In genomic region chr1:85417876-85418275, GRCh38 we compare ENCODE assay signal across 15 cellular contexts. TPM values are rescaled to one million over a fixed set of nuclear protein-coding genes. Genes with fewer than 3 reads are reported as not detected.
DNase-seq lines count a peak whose midpoint lies in the region; ATAC-seq, FAIRE-seq and TF ChIP-seq lines count a peak whose summit lies in the region.
"Had no signal": no experiment of that assay in that cellular context is flagged by ENCODE, and none has a peak within 500 bp of the region (broad histone marks: within the 10 kb centered on the region; RNA-seq: fewer than 3 reads in every experiment).

No MANE protein-coding gene starts in this region.

- CTCF ChIA-PET in IMR-90 (lab: Yijun Ruan, JAX), result no interaction called here

- TF ChIP-seq POLR2A in IMR-90 (IDR thresholded peaks at IDR 0.05; ENCODE audit: low read depth, low read length), result no peak

- H3K9me3 ChIP-seq in IMR-90 (ENCODE audit: control insufficient read depth, insufficient read depth, low read length), result peaks cover 10% of the 10 kb centered on the region
- H3K9me3 ChIP-seq in small intestine (ENCODE audit: control insufficient read depth, low read depth), result no peaks in the 10 kb centered on the region
- H3K9me3 ChIP-seq: A549, BE2C, Caco-2, HAP-1 had no signal

- H3K4me1 ChIP-seq in IMR-90 (ENCODE audit: control insufficient read depth, insufficient read depth, low read length) (peaks cover 4% of the 10 kb centered on the region; the same call in 1 of the 2 replicates), small intestine (ENCODE audit: control insufficient read depth in 2 of 2, insufficient read depth in 1 of 2, low read depth in 1 of 2, low read length in 1 of 2) (no peaks in the 10 kb centered on the region)
- H3K4me1 ChIP-seq: A549, BE2C, Caco-2 had no signal

- no CpG with 5 or more reads among the region's 3 CpGs for WGBS in IMR-90 (ENCODE audit: extremely low coverage in 2 of 2, insufficient read length in 1 of 2), 2 experiments
- whole genome bisulfite sequencing in small intestine, 3 donors, result 75 to 88% (median 83%) methylated on average over 3 of the region's 3 CpGs

- no peak for TF ChIP-seq RAD21 in IMR-90 (IDR thresholded peaks at IDR 0.05; ENCODE audit: low read length)

- H3K14ac ChIP-seq in IMR-90 (replicated peaks; ENCODE audit: low read depth, low read length), result no peak overlapping the region

- DNase-seq in IMR-90 (no peak), OCI-M1 (lab: John Stamatoyannopoulos, UW) (peak; percentile 68), dermis microvascular lymphatic vessel endothelial cell (ENCODE audit: low read depth in 2 of 2) (peak; percentile 43 to 82), small intestine (no peak), GDM1 (lab: John Stamatoyannopoulos, UW) (no peak)
- DNase-seq in activated CD4-positive, alpha-beta T cell treated with anti-CD3 and anti-CD28 coated beads, Interleukin-2, amount 10 ng/mL, durations not matched to agents 24 days and 14 days, result no peak
- DNase-seq: BE2C; Caco-2; CD8-positive, alpha-beta T cell; DND-41; GF-D8 had no signal

- H3K27me3 ChIP-seq in IMR-90 (ENCODE audit: control insufficient read depth, insufficient read depth, low read length) (no peaks in the 10 kb centered on the region), small intestine (ENCODE audit: control insufficient read depth in 2 of 2, insufficient read depth in 2 of 2, low read length in 2 of 2) (no peaks in the 10 kb centered on the region)
- H3K27me3 ChIP-seq: BE2C had no signal

- no peak overlapping the region for H2BK15ac ChIP-seq in IMR-90 (ENCODE audit: low read depth, low read length)

- no peak overlapping the region for H2AFZ ChIP-seq in IMR-90 (replicated peaks; ENCODE audit: low read length, poor library complexity)

- H3K79me1 ChIP-seq in IMR-90 (ENCODE audit: low read depth in 1 of 2, low read length in 2 of 2), result peaks cover 35 to 69% of the 10 kb centered on the region in 2 experiments

- no peak overlapping the region for H3K4ac ChIP-seq in IMR-90 (ENCODE audit: low read depth, low read length)

- H2AK5ac ChIP-seq in IMR-90 (ENCODE audit: low read depth, low read length), result no peak overlapping the region

- H2BK120ac ChIP-seq in IMR-90 (ENCODE audit: low read depth, low read length), result no peak overlapping the region

- dilution Hi-C loops in IMR-90 (cut with HindIII; ENCODE audit: low sequenced_read_pairs, unreplicated experiment), result no loop called here

- H3K9me3 Mint-ChIP-seq in activated CD4-positive, alpha-beta T cell treated with anti-CD3 and anti-CD28 coated beads, Interleukin-2, amount 10 ng/mL, durations not matched to agents 24 days and 14 days, result peaks cover 4% of the 10 kb centered on the region

- no peak overlapping the region for H2BK5ac ChIP-seq in IMR-90 (ENCODE audit: low read depth, low read length, poor library complexity, severe bottlenecking)

- ATAC-seq in IMR-90 (ENCODE audit: low read depth), result no peak
- ATAC-seq: A549; CD8-positive, alpha-beta T cell had no signal

- H3K56ac ChIP-seq in IMR-90 (ENCODE audit: extremely low read depth, insufficient read depth, low read length), result no peak overlapping the region

- BruUV-seq in IMR-90 (replicated peaks; lab: Mats Ljungman, UMichigan), result no TSS peak

- no peak overlapping the region for H3K27ac Mint-ChIP-seq in activated CD4-positive, alpha-beta T cell treated with anti-CD3 and anti-CD28 coated beads, Interleukin-2, amount 10 ng/mL, durations not matched to agents 24 days and 14 days
- H3K27ac Mint-ChIP-seq: CD8-positive, alpha-beta T cell had no signal

- peaks cover 6% of the 10 kb centered on the region for H3K9me1 ChIP-seq in IMR-90 (ENCODE audit: insufficient read depth, low read length)

- no peak overlapping the region for H3K4me2 ChIP-seq in IMR-90 (ENCODE audit: low read depth, low read length)
- H3K4me2 ChIP-seq: A549 had no signal

- H3K4me1 Mint-ChIP-seq in activated CD4-positive, alpha-beta T cell treated with anti-CD3 and anti-CD28 coated beads, Interleukin-2, amount 10 ng/mL, durations not matched to agents 24 days and 14 days, result no peaks in the 10 kb centered on the region

- no peak overlapping the region for H4K91ac ChIP-seq in IMR-90 (ENCODE audit: insufficient read depth, low read depth, low read length)

- H2AK9ac ChIP-seq in IMR-90 (replicated peaks; ENCODE audit: low read depth, low read length, poor library complexity), result no peak overlapping the region

- peaks cover 3% of the 10 kb centered on the region for H3K27me3 Mint-ChIP-seq in activated CD4-positive, alpha-beta T cell treated with anti-CD3 and anti-CD28 coated beads, Interleukin-2, amount 10 ng/mL, durations not matched to agents 24 days and 14 days

- H3K18ac ChIP-seq in IMR-90 (ENCODE audit: low read depth, low read length), result no peak overlapping the region

- POLR2A ChIA-PET in IMR-90 (lab: Charles Lee; ENCODE audit: unreplicated experiment), result no interaction called here

- H3K23ac ChIP-seq in IMR-90 (ENCODE audit: low read depth, low read length), result no peak overlapping the region; the same call in 1 of the 2 replicates

- no peak overlapping the region for H2BK20ac ChIP-seq in IMR-90 (ENCODE audit: low read depth, low read length)

- H3K36me3 ChIP-seq in IMR-90 (ENCODE audit: control insufficient read depth, insufficient read depth, low read length) (0 out of 2 replicates have a peak, but pooled peaks cover 1% of the 10 kb centered on the region), small intestine (ENCODE audit: control insufficient read depth in 2 of 2, insufficient read depth in 2 of 2, low read length in 2 of 2) (no peaks in the 10 kb centered on the region)
- H3K36me3 ChIP-seq: BE2C, HAP-1 had no signal

- intact Hi-C loops in IMR-90 (cut with micrococcal nuclease), result loop anchor here (5.0 kb wide), 1 partner anchor 39 kb away; no protein-coding TSS in a partner anchor
- intact Hi-C loops in activated CD4-positive, alpha-beta T cell treated with anti-CD3 and anti-CD28 coated beads, Interleukin-2, amount 10 ng/mL, durations not matched to agents 24 days and 14 days (cut with micrococcal nuclease), result no loop called here

- no peak overlapping the region for H3K4me3 Mint-ChIP-seq in activated CD4-positive, alpha-beta T cell treated with anti-CD3 and anti-CD28 coated beads, Interleukin-2, amount 10 ng/mL, durations not matched to agents 24 days and 14 days
- H3K4me3 Mint-ChIP-seq: CD8-positive, alpha-beta T cell had no signal

- no peak for TF ChIP-seq CTCF in IMR-90 (conservative IDR thresholded peaks at IDR 0.05; ENCODE audit: low read depth, low read length)

- in situ Hi-C loops in IMR-90 (cut with MboI; ENCODE audit: low sequenced_read_pairs), result no loop called here

- H3K4me3 ChIP-seq in IMR-90 (ENCODE audit: insufficient read depth, low read depth, low read length) (no peak overlapping the region), small intestine (ENCODE audit: low read depth in 1 of 2, low read length in 2 of 2) (no peak overlapping the region)
- H3K4me3 ChIP-seq: A549, HAP-1 had no signal

- no peaks in the 10 kb centered on the region for H3K36me3 Mint-ChIP-seq in activated CD4-positive, alpha-beta T cell treated with anti-CD3 and anti-CD28 coated beads, Interleukin-2, amount 10 ng/mL, durations not matched to agents 24 days and 14 days (ENCODE audit: low read depth)
- H3K36me3 Mint-ChIP-seq: CD8-positive, alpha-beta T cell had no signal

- no peak for FAIRE-seq in small intestine (lab: Jason Lieb, UNC)
- FAIRE-seq: A549, H1 had no signal

- no peak overlapping the region for H4K8ac ChIP-seq in IMR-90 (ENCODE audit: low read depth in 2 of 2, low read length in 2 of 2)

- H3K27ac ChIP-seq in IMR-90 (ENCODE audit: insufficient read depth, low read length), result no peak overlapping the region
- no peak overlapping the region for H3K27ac ChIP-seq in small intestine (ENCODE audit: low read depth in 1 of 2, low read length in 1 of 2)
- H3K27ac ChIP-seq: A549, C4-2B had no signal

- H3K9ac ChIP-seq in IMR-90 (ENCODE audit: low read depth, low read length), result no peak overlapping the region

- peaks cover 6% of the 10 kb centered on the region; the same call in 1 of the 2 replicates for H4K20me1 ChIP-seq in IMR-90 (ENCODE audit: insufficient read depth, low read length)

- H4K5ac ChIP-seq in IMR-90 (ENCODE audit: low read depth, low read length), result peak overlapping the region; percentile 32; the same call in 1 of the 2 replicates

TF ChIP-seq in IMR-90, 13 proteins besides CTCF, POLR2A, EP300 and RAD21:
- TF ChIP-seq CHD1 (IDR thresholded peaks at IDR 0.05; ENCODE audit: low read depth, low read length), result no peak
- no peak for TF ChIP-seq RFX5 (IDR thresholded peaks at IDR 0.05; ENCODE audit: low read depth, low read length)
- TF ChIP-seq SMC3 (IDR thresholded peaks at IDR 0.05; ENCODE audit: low read depth, low read length), result no peak

RNA-seq across cellular contexts. Expression of gene DDAH1, which starts 47.1 kb away (rescaled TPM):
- 94.5 and 108 TPM in 2 replicates for total RNA-seq in IMR-90 (2012; rRNA removed)
- polyA plus RNA-seq in IMR-90 (2012; rRNA removed), result 78.0 and 89.0 TPM in 2 replicates
- polyA plus RNA-seq in IMR-90 (2012; cell fraction: cytosol; rRNA removed), result 18.8 and 40.9 TPM in 2 replicates
- polyA plus RNA-seq in IMR-90 (2012; cell fraction: nucleus; rRNA removed; ENCODE audit: low replicate concordance), result 9.2 and 40.9 TPM in 2 replicates
- 36.8 and 45.9 TPM in 2 replicates for total RNA-seq in dermis microvascular lymphatic vessel endothelial cell
- 10 to 100 TPM; 21.9 to 47.8 (median 45.6) TPM for polyA plus RNA-seq in small intestine
- total RNA-seq in activated CD4-positive, alpha-beta T cell treated with anti-CD3 and anti-CD28 coated beads, Interleukin-2, amount 10 ng/mL, durations not matched to agents 24 days and 14 days, result not detected in 2 replicates
- total RNA-seq: CD8-positive, alpha-beta T cell had no signal

Comparison
In these comparisons a context has a peak if more than half of its experiments do, and no peak if none do; other contexts are left out.
1. DNase-seq: peak in OCI-M1 (single experiment) and dermis microvascular lymphatic vessel endothelial cell (2 of 2); none in IMR-90 (single experiment), small intestine (single experiment), activated CD4-positive, alpha-beta T cell treated with anti-CD3 and anti-CD28 coated beads, Interleukin-2, amount 10 ng/mL, durations not matched to agents 24 days and 14 days (single experiment) and GDM1 (single experiment).
2. RNA of gene DDAH1, which starts 47.1 kb away (total RNA-seq): 94.5 to 108 TPM in IMR-90 and 36.8 to 45.9 TPM in dermis microvascular lymphatic vessel endothelial cell; not detected in activated CD4-positive, alpha-beta T cell treated with anti-CD3 and anti-CD28 coated beads, Interleukin-2, amount 10 ng/mL, durations not matched to agents 24 days and 14 days; every median in the first group is over 10 times any median in the second.